ENCODE assay signal across 1 cellular context in genomic region chr22:43088979-43089717, GRCh38.
A peak's percentile ranks its signal among the peaks of the same experiment; 100 is the strongest.
TF ChIP-seq lines count a peak whose summit lies in the region.

Gene TTLL1, minus strand, starts transcription at chr22:43089391. Its CDS starts 13,805 bp downstream, at chr22:43075586.

TF ChIP-seq in K562, 482 proteins besides CTCF, POLR2A, EP300 and RAD21 (continued from another document and continues in another):
- TF ChIP-seq, protein P1, sequence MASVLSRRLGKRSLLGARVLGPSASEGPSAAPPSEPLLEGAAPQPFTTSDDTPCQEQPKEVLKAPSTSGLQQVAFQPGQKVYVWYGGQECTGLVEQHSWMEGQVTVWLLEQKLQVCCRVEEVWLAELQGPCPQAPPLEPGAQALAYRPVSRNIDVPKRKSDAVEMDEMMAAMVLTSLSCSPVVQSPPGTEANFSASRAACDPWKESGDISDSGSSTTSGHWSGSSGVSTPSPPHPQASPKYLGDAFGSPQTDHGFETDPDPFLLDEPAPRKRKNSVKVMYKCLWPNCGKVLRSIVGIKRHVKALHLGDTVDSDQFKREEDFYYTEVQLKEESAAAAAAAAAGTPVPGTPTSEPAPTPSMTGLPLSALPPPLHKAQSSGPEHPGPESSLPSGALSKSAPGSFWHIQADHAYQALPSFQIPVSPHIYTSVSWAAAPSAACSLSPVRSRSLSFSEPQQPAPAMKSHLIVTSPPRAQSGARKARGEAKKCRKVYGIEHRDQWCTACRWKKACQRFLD (CRISPR knock-in tag; IDR thresholded peaks at IDR 0.05), result 0 out of 2 replicates have a peak, but pooled peaks have one; percentile 45
- TF ChIP-seq, protein P2, sequence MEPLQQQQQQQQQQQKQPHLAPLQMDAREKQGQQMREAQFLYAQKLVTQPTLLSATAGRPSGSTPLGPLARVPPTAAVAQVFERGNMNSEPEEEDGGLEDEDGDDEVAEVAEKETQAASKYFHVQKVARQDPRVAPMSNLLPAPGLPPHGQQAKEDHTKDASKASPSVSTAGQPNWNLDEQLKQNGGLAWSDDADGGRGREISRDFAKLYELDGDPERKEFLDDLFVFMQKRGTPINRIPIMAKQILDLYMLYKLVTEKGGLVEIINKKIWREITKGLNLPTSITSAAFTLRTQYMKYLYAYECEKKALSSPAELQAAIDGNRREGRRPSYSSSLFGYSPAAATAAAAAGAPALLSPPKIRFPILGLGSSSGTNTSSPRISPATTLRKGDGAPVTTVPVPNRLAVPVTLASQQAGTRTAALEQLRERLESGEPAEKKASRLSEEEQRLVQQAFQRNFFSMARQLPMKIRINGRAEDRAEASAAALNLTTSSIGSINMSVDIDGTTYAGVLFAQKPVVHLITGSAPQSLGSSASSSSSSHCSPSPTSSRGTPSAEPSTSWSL (CRISPR knock-in tag; IDR thresholded peaks at IDR 0.05; ENCODE audit: borderline replicate concordance), result no peak
- TF ChIP-seq ELK1 (CRISPR knock-in tag; IDR thresholded peaks at IDR 0.05) (no peak), HDAC3 (IDR thresholded peaks at IDR 0.05; ENCODE audit: borderline replicate concordance, partially characterized antibody) (no peak), SPI1 (IDR thresholded peaks at IDR 0.05; ENCODE audit: borderline replicate concordance, low read depth, low read length) (no peak), TEAD4 (IDR thresholded peaks at IDR 0.05; ENCODE audit: low read length) (no peak), TEAD4 (CRISPR knock-in tag; IDR thresholded peaks at IDR 0.05; ENCODE audit: borderline replicate concordance) (no peak), ZKSCAN3 (CRISPR knock-in tag; IDR thresholded peaks at IDR 0.05) (no peak), FIP1L1 (IDR thresholded peaks at IDR 0.05; ENCODE audit: low read depth, low read length, poor library complexity, severe bottlenecking) (no peak), GABPB1 (CRISPR knock-in tag; IDR thresholded peaks at IDR 0.05) (peak; percentile 90), ZNF785 (CRISPR knock-in tag; IDR thresholded peaks at IDR 0.05) (no peak), ETV6 (IDR thresholded peaks at IDR 0.05; ENCODE audit: borderline replicate concordance in 1 of 2, low read depth in 2 of 2, low read length in 1 of 2) (no peak), ETV6 (CRISPR knock-in tag; IDR thresholded peaks at IDR 0.05; ENCODE audit: borderline replicate concordance) (no peak), ZNF253 (CRISPR knock-in tag; conservative IDR thresholded peaks at IDR 0.05) (no peak), SLC30A9 (CRISPR knock-in tag; IDR thresholded peaks at IDR 0.05) (no peak), PCBP1 (IDR thresholded peaks at IDR 0.05; ENCODE audit: low read depth, low read length, poor library complexity, severe bottlenecking) (no peak), VEZF1 (CRISPR knock-in tag; IDR thresholded peaks at IDR 0.05) (peak; percentile 82), ILF3 (IDR thresholded peaks at IDR 0.05; ENCODE audit: borderline replicate concordance) (no peak), ZNF232 (CRISPR knock-in tag; IDR thresholded peaks at IDR 0.05) (no peak), ZFX (CRISPR knock-in tag; IDR thresholded peaks at IDR 0.05) (peak; percentile 42), ZNF445 (CRISPR knock-in tag; IDR thresholded peaks at IDR 0.05; ENCODE audit: low read depth) (no peak), RBM14 (IDR thresholded peaks at IDR 0.05; ENCODE audit: borderline replicate concordance, insufficient read depth, low read depth, low read length) (no peak), ID3 (CRISPR knock-in tag; IDR thresholded peaks at IDR 0.05) (no peak), ID3 (tag; IDR thresholded peaks at IDR 0.05) (no peak), YBX1 (IDR thresholded peaks at IDR 0.05) (no peak), ZNF507 (tag; conservative IDR thresholded peaks at IDR 0.05) (no peak), TCFL5 (CRISPR knock-in tag; conservative IDR thresholded peaks at IDR 0.05) (no peak), SIN3A (IDR thresholded peaks at IDR 0.05; ENCODE audit: borderline replicate concordance in 2 of 2, control insufficient read depth in 1 of 2, low read depth in 2 of 2, low read length in 2 of 2) (peak; percentile 81 to 87; a peak in 3 of 4 replicates), BCOR (IDR thresholded peaks at IDR 0.05) (no peak), GTF2B (IDR thresholded peaks at IDR 0.05; ENCODE audit: extremely low read depth, insufficient read length) (no peak), PPARD (CRISPR knock-in tag; IDR thresholded peaks at IDR 0.05) (no peak), TBP (optimal IDR thresholded peaks at IDR 0.05; ENCODE audit: low read depth, low read length) (no peak), ZBED1 (IDR thresholded peaks at IDR 0.05) (no peak), HDAC1 (IDR thresholded peaks at IDR 0.05) (peak in 1 of 2 experiments; percentile 74; a peak in 1 of 4 replicates), ZZZ3 (IDR thresholded peaks at IDR 0.05) (no peak), CC2D1A (IDR thresholded peaks at IDR 0.05) (no peak), SMAD2 (IDR thresholded peaks at IDR 0.05; ENCODE audit: low read depth, low read length) (no peak), ZNF184 (CRISPR knock-in tag; IDR thresholded peaks at IDR 0.05) (no peak), TGIF2 (CRISPR knock-in tag; IDR thresholded peaks at IDR 0.05) (no peak)
- TF ChIP-seq, protein P3, sequence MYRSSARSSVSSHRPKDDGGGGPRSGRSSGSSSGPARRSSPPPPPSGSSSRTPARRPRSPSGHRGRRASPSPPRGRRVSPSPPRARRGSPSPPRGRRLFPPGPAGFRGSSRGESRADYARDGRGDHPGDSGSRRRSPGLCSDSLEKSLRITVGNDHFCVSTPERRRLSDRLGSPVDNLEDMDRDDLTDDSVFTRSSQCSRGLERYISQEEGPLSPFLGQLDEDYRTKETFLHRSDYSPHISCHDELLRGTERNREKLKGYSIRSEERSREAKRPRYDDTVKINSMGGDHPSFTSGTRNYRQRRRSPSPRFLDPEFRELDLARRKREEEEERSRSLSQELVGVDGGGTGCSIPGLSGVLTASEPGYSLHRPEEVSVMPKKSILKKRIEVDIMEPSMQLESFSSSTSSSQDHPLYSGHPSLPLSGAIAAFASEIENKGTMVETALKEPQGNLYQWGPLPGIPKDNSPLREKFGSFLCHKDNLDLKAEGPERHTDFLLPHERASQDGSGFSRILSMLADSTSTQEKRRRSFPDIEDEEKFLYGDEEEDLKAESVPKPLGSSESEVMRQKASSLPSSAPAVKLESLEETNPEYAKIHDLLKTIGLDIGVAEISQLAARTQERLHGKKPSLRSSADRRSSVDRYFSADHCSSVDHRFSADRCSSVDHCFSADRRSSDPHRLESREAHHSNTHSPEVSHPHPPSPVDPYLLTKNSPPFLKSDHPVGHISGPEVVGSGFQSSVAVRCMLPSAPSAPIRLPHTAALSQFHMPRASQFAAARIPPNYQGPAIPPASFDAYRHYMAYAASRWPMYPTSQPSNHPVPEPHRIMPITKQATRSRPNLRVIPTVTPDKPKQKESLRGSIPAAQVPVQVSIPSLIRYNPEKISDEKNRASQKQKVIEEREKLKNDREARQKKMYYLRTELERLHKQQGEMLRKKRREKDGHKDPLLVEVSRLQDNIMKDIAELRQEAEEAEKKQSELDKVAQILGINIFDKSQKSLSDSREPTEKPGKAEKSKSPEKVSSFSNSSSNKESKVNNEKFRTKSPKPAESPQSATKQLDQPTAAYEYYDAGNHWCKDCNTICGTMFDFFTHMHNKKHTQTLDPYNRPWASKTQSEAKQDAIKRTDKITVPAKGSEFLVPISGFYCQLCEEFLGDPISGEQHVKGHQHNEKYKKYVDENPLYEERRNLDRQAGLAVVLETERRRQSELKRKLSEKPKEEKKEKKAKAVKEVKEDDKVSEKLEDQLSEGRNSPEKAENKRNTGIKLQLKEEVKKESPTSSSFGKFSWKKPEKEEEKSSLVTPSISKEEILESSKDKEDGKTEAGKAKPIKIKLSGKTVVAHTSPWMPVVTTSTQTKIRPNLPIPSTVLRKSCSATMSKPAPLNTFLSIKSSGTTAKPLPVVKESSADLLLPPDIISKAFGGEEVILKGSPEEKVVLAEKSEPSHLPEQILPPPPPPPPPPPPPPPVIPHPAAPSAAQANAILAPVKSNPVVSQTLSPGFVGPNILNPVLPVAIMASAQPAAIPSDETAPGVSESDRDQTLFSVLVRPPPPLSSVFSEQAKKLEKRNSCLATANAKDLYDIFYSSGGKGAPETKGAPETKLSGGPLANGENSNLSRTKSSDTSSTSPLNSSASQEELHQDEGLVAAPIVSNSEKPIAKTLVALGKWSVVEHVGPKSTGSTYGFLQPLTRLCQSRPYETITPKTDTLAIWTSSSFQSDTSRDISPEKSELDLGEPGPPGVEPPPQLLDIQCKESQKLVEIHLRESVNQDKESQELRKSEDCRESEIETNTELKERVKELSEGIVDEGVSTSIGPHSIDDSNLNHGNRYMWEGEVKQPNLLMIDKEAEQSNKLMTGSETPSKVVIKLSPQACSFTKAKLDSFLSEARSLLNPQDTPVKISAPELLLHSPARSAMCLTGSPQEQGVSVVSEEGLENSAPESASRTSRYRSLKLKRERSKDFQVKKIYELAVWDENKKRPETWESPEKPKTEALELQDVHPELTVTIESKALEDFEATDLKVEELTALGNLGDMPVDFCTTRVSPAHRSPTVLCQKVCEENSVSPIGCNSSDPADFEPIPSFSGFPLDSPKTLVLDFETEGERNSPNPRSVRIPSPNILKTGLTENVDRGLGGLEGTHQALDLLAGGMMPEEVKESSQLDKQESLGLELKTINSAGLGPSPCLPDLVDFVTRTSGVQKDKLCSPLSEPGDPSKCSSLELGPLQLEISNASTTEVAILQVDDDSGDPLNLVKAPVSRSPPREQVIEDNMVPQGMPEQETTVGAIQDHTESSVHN (IDR thresholded peaks at IDR 0.05; ENCODE audit: borderline replicate concordance in 1 of 2, low read depth in 1 of 2), result no peak
- TF ChIP-seq, protein P4, sequence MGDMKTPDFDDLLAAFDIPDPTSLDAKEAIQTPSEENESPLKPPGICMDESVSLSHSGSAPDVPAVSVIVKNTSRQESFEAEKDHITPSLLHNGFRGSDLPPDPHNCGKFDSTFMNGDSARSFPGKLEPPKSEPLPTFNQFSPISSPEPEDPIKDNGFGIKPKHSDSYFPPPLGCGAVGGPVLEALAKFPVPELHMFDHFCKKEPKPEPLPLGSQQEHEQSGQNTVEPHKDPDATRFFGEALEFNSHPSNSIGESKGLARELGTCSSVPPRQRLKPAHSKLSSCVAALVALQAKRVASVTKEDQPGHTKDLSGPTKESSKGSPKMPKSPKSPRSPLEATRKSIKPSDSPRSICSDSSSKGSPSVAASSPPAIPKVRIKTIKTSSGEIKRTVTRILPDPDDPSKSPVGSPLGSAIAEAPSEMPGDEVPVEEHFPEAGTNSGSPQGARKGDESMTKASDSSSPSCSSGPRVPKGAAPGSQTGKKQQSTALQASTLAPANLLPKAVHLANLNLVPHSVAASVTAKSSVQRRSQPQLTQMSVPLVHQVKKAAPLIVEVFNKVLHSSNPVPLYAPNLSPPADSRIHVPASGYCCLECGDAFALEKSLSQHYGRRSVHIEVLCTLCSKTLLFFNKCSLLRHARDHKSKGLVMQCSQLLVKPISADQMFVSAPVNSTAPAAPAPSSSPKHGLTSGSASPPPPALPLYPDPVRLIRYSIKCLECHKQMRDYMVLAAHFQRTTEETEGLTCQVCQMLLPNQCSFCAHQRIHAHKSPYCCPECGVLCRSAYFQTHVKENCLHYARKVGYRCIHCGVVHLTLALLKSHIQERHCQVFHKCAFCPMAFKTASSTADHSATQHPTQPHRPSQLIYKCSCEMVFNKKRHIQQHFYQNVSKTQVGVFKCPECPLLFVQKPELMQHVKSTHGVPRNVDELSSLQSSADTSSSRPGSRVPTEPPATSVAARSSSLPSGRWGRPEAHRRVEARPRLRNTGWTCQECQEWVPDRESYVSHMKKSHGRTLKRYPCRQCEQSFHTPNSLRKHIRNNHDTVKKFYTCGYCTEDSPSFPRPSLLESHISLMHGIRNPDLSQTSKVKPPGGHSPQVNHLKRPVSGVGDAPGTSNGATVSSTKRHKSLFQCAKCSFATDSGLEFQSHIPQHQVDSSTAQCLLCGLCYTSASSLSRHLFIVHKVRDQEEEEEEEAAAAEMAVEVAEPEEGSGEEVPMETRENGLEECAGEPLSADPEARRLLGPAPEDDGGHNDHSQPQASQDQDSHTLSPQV (IDR thresholded peaks at IDR 0.05), result no peak
